ENCODE assay signal across 18 cellular contexts in genomic region chr10:1169981-1170866, GRCh38.
"Had no signal": no experiment of that assay in that cellular context is flagged by ENCODE, and none has a peak within 500 bp of the region (broad histone marks: within the 10 kb centered on the region; RNA-seq: fewer than 3 reads in every experiment).

No MANE protein-coding gene starts in this region.

- FAIRE-seq: keratinocyte, urothelium cell line had no signal

- H3K27ac Mint-ChIP-seq: activated naive CD4-positive, alpha-beta T cell treated with anti-CD3 and anti-CD28 coated beads, Interleukin-2, amount 10 ng/mL, durations not matched to agents 7 days and 5 days; activated naive CD8-positive, alpha-beta T cell treated with anti-CD3 and anti-CD28 coated beads, Interleukin-2, amount 50 U/mL, for 24 hours; T-helper 1 cell treated with Interleukin-12 subunit alpha and Interleukin-12 subunit beta and Interleukin-4 antibody, amounts not matched to agents 30 μg/mL and 1 μg/mL, for 36 hours had no signal

- H3K9me3 Mint-ChIP-seq: activated naive CD4-positive, alpha-beta T cell treated with anti-CD3 and anti-CD28 coated beads, Interleukin-2, amount 10 ng/mL, durations not matched to agents 7 days and 5 days; activated naive CD8-positive, alpha-beta T cell treated with anti-CD3 and anti-CD28 coated beads, Interleukin-2, amount 50 U/mL, for 24 hours; activated T-cell treated with anti-CD3 and anti-CD28 coated beads, Interleukin-2, amount 50 U/mL, for 4 hours; T-helper 1 cell treated with Interleukin-12 subunit alpha and Interleukin-12 subunit beta and Interleukin-4 antibody, amounts not matched to agents 30 μg/mL and 1 μg/mL, for 36 hours had no signal

- H3K36me3 ChIP-seq: brain microvascular endothelial cell, gastrocnemius medialis, tibial artery had no signal

- H3K36me3 Mint-ChIP-seq: activated naive CD4-positive, alpha-beta T cell treated with anti-CD3 and anti-CD28 coated beads, Interleukin-2, amount 10 ng/mL, durations not matched to agents 7 days and 5 days; naive thymus-derived CD4-positive, alpha-beta T cell had no signal

- H3K4me1 Mint-ChIP-seq: activated naive CD4-positive, alpha-beta T cell treated with anti-CD3 and anti-CD28 coated beads, Interleukin-2, amount 10 ng/mL, durations not matched to agents 7 days and 5 days; activated naive CD8-positive, alpha-beta T cell treated with anti-CD3 and anti-CD28 coated beads, Interleukin-2, amount 50 U/mL, for 24 hours had no signal

- H3K4me3 Mint-ChIP-seq: activated naive CD4-positive, alpha-beta T cell treated with anti-CD3 and anti-CD28 coated beads, Interleukin-2, amount 10 ng/mL, durations not matched to agents 7 days and 5 days; activated naive CD8-positive, alpha-beta T cell treated with anti-CD3 and anti-CD28 coated beads, Interleukin-2, amount 50 U/mL, for 24 hours; activated T-cell treated with anti-CD3 and anti-CD28 coated beads, Interleukin-2, amount 50 U/mL, for 4 hours; naive thymus-derived CD4-positive, alpha-beta T cell; T-helper 1 cell treated with Interleukin-12 subunit alpha and Interleukin-12 subunit beta and Interleukin-4 antibody, amounts not matched to agents 30 μg/mL and 1 μg/mL, for 36 hours had no signal

- H3K9me3 ChIP-seq: gastrocnemius medialis, tibial artery had no signal

- H3K4me1 ChIP-seq: gastrocnemius medialis, tibial artery had no signal

- H3K27me3 ChIP-seq: brain microvascular endothelial cell had no signal

- H3K4me3 ChIP-seq: gastrocnemius medialis, tibial artery had no signal

- H3K27ac ChIP-seq: brain microvascular endothelial cell, gastrocnemius medialis, tibial artery had no signal

- ATAC-seq: activated CD4-positive, CD25-positive, alpha-beta regulatory T cell treated with anti-CD3 and anti-CD28 coated beads, Interleukin-2, amount 50 U/mL, for 24 hours; activated naive CD8-positive, alpha-beta T cell treated with anti-CD3 and anti-CD28 coated beads, Interleukin-2, amount 50 U/mL, for 24 hours; activated T-cell treated with anti-CD3 and anti-CD28 coated beads, Interleukin-2, amount 50 U/mL, for 4 hours; gastrocnemius medialis; left lobe of liver; stimulated activated naive CD8-positive, alpha-beta T cell treated with anti-CD3 and anti-CD28 coated beads, Interleukin-15, Interleukin-2, amounts not matched to agents 100 U/mL and 50 U/mL, for 24 hours had no signal

- DNase-seq: activated CD4-positive, alpha-beta T cell treated with anti-CD3 and anti-CD28 coated beads, Interleukin-2, amount 50 U/mL, for 1 hour; activated CD8-positive, alpha-beta memory T cell treated with anti-CD3 and anti-CD28 coated beads, Interleukin-2, amount 50 U/mL, for 4 hours; activated naive CD4-positive, alpha-beta T cell treated with anti-CD3 and anti-CD28 coated beads, Interleukin-2, amount 10 ng/mL, durations not matched to agents 7 days and 5 days; activated naive CD8-positive, alpha-beta T cell treated with anti-CD3 and anti-CD28 coated beads, Interleukin-2, amount 50 U/mL, for 24 hours; activated T-cell treated with anti-CD3 and anti-CD28 coated beads, Interleukin-2, amount 50 U/mL, for 4 hours; anterior cingulate cortex; brain microvascular endothelial cell; cortex of kidney; gastrocnemius medialis; mesenchymal stem cell; naive thymus-derived CD4-positive, alpha-beta T cell; stimulated activated naive CD8-positive, alpha-beta T cell treated with anti-CD3 and anti-CD28 coated beads, Interleukin-15, Interleukin-2, amounts not matched to agents 100 U/mL and 50 U/mL, for 24 hours had no signal
